ENCODE assay signal across 2 cellular contexts in the genomic region with DNA sequence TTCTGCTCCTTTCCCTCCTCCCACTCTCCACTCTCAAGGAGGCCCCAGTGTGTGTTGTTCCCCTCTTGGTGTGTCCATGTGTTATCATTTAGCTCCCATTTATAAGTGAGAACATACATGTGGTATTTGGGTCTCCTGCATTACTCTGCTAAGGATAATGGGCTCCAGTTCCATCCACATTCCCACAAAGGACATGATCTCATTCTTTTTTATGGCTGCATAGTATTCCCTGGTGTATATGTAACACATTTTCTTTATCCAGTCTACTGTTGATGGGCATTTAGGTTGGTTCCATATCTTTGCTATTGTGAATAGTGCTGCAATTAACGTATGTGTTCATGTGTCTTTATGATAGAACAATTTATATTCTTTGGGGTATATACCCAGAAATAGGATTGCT.
TF ChIP-seq lines count a peak whose summit lies in the region.

No MANE protein-coding gene starts in this region.

TF ChIP-seq in HepG2, 621 proteins besides CTCF, POLR2A, EP300 and RAD21:
- TF ChIP-seq KDM5A (IDR thresholded peaks at IDR 0.05; ENCODE audit: borderline replicate concordance, low read length) (0 out of 2 replicates have a peak, but pooled peaks have one; percentile 4), KDM1A (CRISPR knock-in tag; IDR thresholded peaks at IDR 0.05) (peak; percentile 84), SRSF1 (optimal IDR thresholded peaks at IDR 0.05; ENCODE audit: low read depth, low read length) (no peak), HMG20A (CRISPR knock-in tag; IDR thresholded peaks at IDR 0.05; ENCODE audit: borderline replicate concordance) (peak; percentile 13; the same call in 1 of the 2 replicates), ZNF235 (CRISPR knock-in tag; IDR thresholded peaks at IDR 0.05; ENCODE audit: borderline replicate concordance) (no peak), ZNF3 (CRISPR knock-in tag; IDR thresholded peaks at IDR 0.05) (peak; percentile 37; the same call in 1 of the 2 replicates), ZNF343 (CRISPR knock-in tag; IDR thresholded peaks at IDR 0.05) (no peak), KDM5B (CRISPR knock-in tag; IDR thresholded peaks at IDR 0.05; ENCODE audit: borderline replicate concordance) (no peak), ZMYM3 (CRISPR knock-in tag; IDR thresholded peaks at IDR 0.05) (peak; percentile 40; the same call in 1 of the 2 replicates), ZNF280D (CRISPR knock-in tag; IDR thresholded peaks at IDR 0.05) (peak; percentile 38; the same call in 1 of the 2 replicates), CHD4 (IDR thresholded peaks at IDR 0.05; ENCODE audit: borderline replicate concordance, low read length) (peak; percentile 64; the same call in 1 of the 2 replicates), DDIT3 (CRISPR knock-in tag; IDR thresholded peaks at IDR 0.05) (no peak)
- TF ChIP-seq, protein P1, sequence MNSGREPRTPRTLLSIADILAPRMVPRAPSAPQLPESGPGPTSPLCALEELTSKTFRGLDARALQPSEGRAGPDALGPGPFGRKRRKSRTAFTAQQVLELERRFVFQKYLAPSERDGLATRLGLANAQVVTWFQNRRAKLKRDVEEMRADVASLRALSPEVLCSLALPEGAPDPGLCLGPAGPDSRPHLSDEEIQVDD (CRISPR knock-in tag; IDR thresholded peaks at IDR 0.05; ENCODE audit: borderline replicate concordance): no peak

TF ChIP-seq in K562, 482 proteins besides CTCF, POLR2A, EP300 and RAD21:
- TF ChIP-seq ZNF146 (CRISPR knock-in tag; IDR thresholded peaks at IDR 0.05; ENCODE audit: unreplicated experiment) (peak; percentile 46), ZNF780A (CRISPR knock-in tag; IDR thresholded peaks at IDR 0.05) (no peak), CHCHD3 (CRISPR knock-in tag; IDR thresholded peaks at IDR 0.05) (no peak), CUX1 (CRISPR knock-in tag; IDR thresholded peaks at IDR 0.05) (no peak), RBM25 (IDR thresholded peaks at IDR 0.05; ENCODE audit: low read depth, low read length, severe bottlenecking) (peak; percentile 49)
